In the genomic region with DNA sequence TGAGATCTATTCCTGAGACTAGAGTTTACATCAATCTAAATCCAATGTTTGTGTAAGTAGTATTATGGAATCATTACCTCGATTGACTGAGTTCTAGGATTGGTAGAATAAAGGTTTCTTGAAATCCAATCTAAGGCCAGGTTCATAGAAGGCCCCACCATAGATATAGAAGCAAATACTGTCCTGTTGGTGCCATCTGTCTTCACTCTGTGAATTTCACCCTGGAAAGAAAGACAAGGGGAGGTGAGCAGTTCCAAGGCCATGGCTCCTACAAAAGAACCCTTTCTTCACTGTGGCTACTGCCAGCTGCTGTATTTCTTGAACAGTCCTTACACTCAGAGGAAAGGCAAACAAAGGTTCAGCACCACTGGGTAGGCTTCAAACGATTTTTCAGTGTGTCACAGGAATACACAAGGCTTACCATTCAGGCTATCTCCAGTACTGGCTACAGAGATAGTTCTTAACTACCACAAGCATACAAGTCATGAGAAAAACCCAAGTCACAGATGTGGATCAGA, we compare ENCODE assay signal across 20 cellular contexts.
"Had no signal": no experiment of that assay in that cellular context is flagged by ENCODE, and none has a peak within 500 bp of the region (broad histone marks: within the 10 kb centered on the region; RNA-seq: fewer than 3 reads in every experiment).

No MANE protein-coding gene starts in this region.

- H3K4me1 Mint-ChIP-seq: stimulated activated effector memory CD8-positive, alpha-beta T cell treated with anti-CD3 and anti-CD28 coated beads, Interleukin-12 subunit alpha, Interleukin-12 subunit beta, amount 100 ng/mL, for 72 hours had no signal

- H3K27ac Mint-ChIP-seq: naive thymus-derived CD4-positive, alpha-beta T cell; nephron progenitor cell; stimulated activated effector memory CD8-positive, alpha-beta T cell treated with anti-CD3 and anti-CD28 coated beads, Interleukin-12 subunit alpha, Interleukin-12 subunit beta, amount 100 ng/mL, for 72 hours had no signal

- H3K4me1 ChIP-seq: gastrocnemius medialis, heart right ventricle, parathyroid adenoma, psoas muscle, right lobe of liver, suprapubic skin, tibial artery, upper lobe of left lung, uterus had no signal

- H3K79me2 ChIP-seq: parathyroid adenoma had no signal

- H3K27ac ChIP-seq: coronary artery, gastrocnemius medialis, heart right ventricle, parathyroid adenoma, psoas muscle, right lobe of liver, suprapubic skin, tibial artery, upper lobe of left lung, uterus had no signal

- H3K9me3 Mint-ChIP-seq: naive thymus-derived CD4-positive, alpha-beta T cell; nephron progenitor cell; stimulated activated effector memory CD8-positive, alpha-beta T cell treated with anti-CD3 and anti-CD28 coated beads, Interleukin-12 subunit alpha, Interleukin-12 subunit beta, amount 100 ng/mL, for 72 hours had no signal

- H3K36me3 Mint-ChIP-seq: naive thymus-derived CD4-positive, alpha-beta T cell; stimulated activated effector memory CD8-positive, alpha-beta T cell treated with anti-CD3 and anti-CD28 coated beads, Interleukin-12 subunit alpha, Interleukin-12 subunit beta, amount 100 ng/mL, for 72 hours had no signal

- H3K27me3 ChIP-seq: gastrocnemius medialis, right lobe of liver, suprapubic skin, tibial artery, upper lobe of left lung, uterus had no signal

- DNase-seq: effector CD4-positive, alpha-beta T cell; gastrocnemius medialis; heart right ventricle; hypothalamus; left colon; naive thymus-derived CD4-positive, alpha-beta T cell; nephron progenitor cell; psoas muscle; retina; right lobe of liver; stimulated activated CD4-positive, alpha-beta T cell treated with anti-CD3 and anti-CD28 coated beads, Interleukin-4, amount 100 ng/mL, for 1 hour; stimulated activated CD8-positive, alpha-beta memory T cell treated with anti-CD3 and anti-CD28 coated beads, Interleukin-4, amount 100 ng/mL, for 48 hours; stimulated activated naive CD8-positive, alpha-beta T cell treated with anti-CD3 and anti-CD28 coated beads, Interleukin-15, Interleukin-2, amounts not matched to agents 100 U/mL and 50 U/mL, for 24 hours; tibial artery; upper lobe of left lung; uterus had no signal

- H3K4me3 ChIP-seq: coronary artery, gastrocnemius medialis, heart right ventricle, psoas muscle, right lobe of liver, suprapubic skin, tibial artery, upper lobe of left lung, uterus had no signal

- H3K4me3 Mint-ChIP-seq: naive thymus-derived CD4-positive, alpha-beta T cell; nephron progenitor cell; stimulated activated effector memory CD8-positive, alpha-beta T cell treated with anti-CD3 and anti-CD28 coated beads, Interleukin-12 subunit alpha, Interleukin-12 subunit beta, amount 100 ng/mL, for 72 hours had no signal

- H3K36me3 ChIP-seq: gastrocnemius medialis, heart right ventricle, right lobe of liver, suprapubic skin, tibial artery, upper lobe of left lung, uterus had no signal

- H3K9ac ChIP-seq: parathyroid adenoma had no signal

- H3K9me3 ChIP-seq: gastrocnemius medialis, heart right ventricle, psoas muscle, right lobe of liver, suprapubic skin, tibial artery, upper lobe of left lung, uterus had no signal
